Comparison of ENCODE assay signal across 13 cellular contexts in genomic region chr1:221117548-221117951, GRCh38.
A peak's percentile ranks its signal among the peaks of the same experiment; 100 is the strongest.
DNase-seq lines count a peak whose midpoint lies in the region; ATAC-seq, FAIRE-seq and TF ChIP-seq lines count a peak whose summit lies in the region.
"Had no signal": no experiment of that assay in that cellular context is flagged by ENCODE, and none has a peak within 500 bp of the region (broad histone marks: within the 10 kb centered on the region; RNA-seq: fewer than 3 reads in every experiment).

No MANE protein-coding gene starts in this region.

- peak overlapping the region; percentile 89 for H3K27ac Mint-ChIP-seq in HFFc6
- H3K27ac Mint-ChIP-seq: GM23338 had no signal

- peaks cover 14% of the 10 kb centered on the region for H3K4me1 ChIP-seq in suprapubic skin
- peaks cover 0 to 10% (median 6%) of the 10 kb centered on the region in 4 donors for H3K4me1 ChIP-seq in sigmoid colon

- H3K27ac ChIP-seq in suprapubic skin (peak overlapping the region; percentile 54), sigmoid colon (peak overlapping the region in 1 of 4 donors; percentile 17)

- intact Hi-C loops in sigmoid colon (cut with DNase I): no loop called here

- TF ChIP-seq CTCF in HFFc6 (IDR thresholded peaks at IDR 0.05): no peak
- no peak for TF ChIP-seq CTCF in astrocyte of the cerebellum (IDR thresholded peaks at IDR 0.05; ENCODE audit: low read depth, low read length, missing control alignments)
- TF ChIP-seq CTCF in suprapubic skin (IDR thresholded peaks at IDR 0.05): no peak
- no peak for TF ChIP-seq CTCF in sigmoid colon (IDR thresholded peaks at IDR 0.05)

- TF ChIP-seq EP300 in suprapubic skin (IDR thresholded peaks at IDR 0.05) (no peak), sigmoid colon (IDR thresholded peaks at IDR 0.05) (no peak)

- ATAC-seq in activated CD4-positive, CD25-positive, alpha-beta regulatory T cell treated with anti-CD3 and anti-CD28 coated beads, Interleukin-2, amount 50 U/mL, for 24 hours: no peak
- ATAC-seq in GM19397 (IDR thresholded peaks at IDR 0.05; ENCODE audit: unreplicated experiment): no peak
- no peak for ATAC-seq in HG03460 (IDR thresholded peaks at IDR 0.05; ENCODE audit: unreplicated experiment)
- ATAC-seq: GM23338, Panc1 had no signal

- H3K4me3 Mint-ChIP-seq in HFFc6: peak overlapping the region; percentile 72
- H3K4me3 Mint-ChIP-seq: GM23338 had no signal

- no peaks in the 10 kb centered on the region for H3K36me3 ChIP-seq in suprapubic skin
- H3K36me3 ChIP-seq in sigmoid colon: no peaks in the 10 kb centered on the region

- H3K9me3 Mint-ChIP-seq in HFFc6: no peaks in the 10 kb centered on the region; the same call in 1 of the 2 replicates

- H3K9me3 ChIP-seq in suprapubic skin: no peaks in the 10 kb centered on the region
- no peaks in the 10 kb centered on the region for H3K9me3 ChIP-seq in sigmoid colon

- FAIRE-seq in islet of Langerhans (lab: Jason Lieb, UNC): peak; percentile 55

- peaks cover 17% of the 10 kb centered on the region for H3K36me3 Mint-ChIP-seq in HFFc6 (ENCODE audit: low read depth)

- H3K4me1 Mint-ChIP-seq in HFFc6 (ENCODE audit: low read depth): peaks cover 32% of the 10 kb centered on the region
- H3K4me1 Mint-ChIP-seq: GM23338 had no signal

- DNase-seq in HFFc6 (peak; percentile 93), astrocyte of the cerebellum (ENCODE audit: low read depth) (peak; percentile 81), suprapubic skin (ENCODE audit: low spot score in 2 of 2) (peak in 1 of 2 donors; percentile 62), sigmoid colon (no peak)
- DNase-seq: activated CD4-positive, alpha-beta T cell treated with anti-CD3 and anti-CD28 coated beads, Interleukin-2, amount 50 U/mL, for 48 hours; cortex of kidney; mesendoderm had no signal

- no peak for TF ChIP-seq POLR2A in suprapubic skin (IDR thresholded peaks at IDR 0.05)
- no peak for TF ChIP-seq POLR2A in sigmoid colon (IDR thresholded peaks at IDR 0.05)

- H3K27me3 ChIP-seq in suprapubic skin (no peaks in the 10 kb centered on the region), sigmoid colon (no peaks in the 10 kb centered on the region)

- in situ Hi-C loops in astrocyte of the cerebellum (cut with HindIII; ENCODE audit: low sequenced_read_pairs): loop anchor here (5.0 kb wide), 1 partner anchor 75 kb away; no protein-coding TSS in a partner anchor

- peaks cover 2% of the 10 kb centered on the region; the same call in 1 of the 2 replicates for H3K27me3 Mint-ChIP-seq in HFFc6 (ENCODE audit: insufficient read depth)

- WGBS in suprapubic skin: 37% methylated on average over 3 of the region's 3 CpGs
- 26 to 57% methylated on average over 3 of the region's 3 CpGs for WGBS in sigmoid colon, 2 donors

- no peak overlapping the region for H3K4me3 ChIP-seq in astrocyte of the cerebellum (ENCODE audit: low read depth, low read length)
- H3K4me3 ChIP-seq in suprapubic skin: no peak overlapping the region
- no peak overlapping the region for H3K4me3 ChIP-seq in sigmoid colon
- H3K4me3 ChIP-seq: GM23338 had no signal
